In genomic region chr10:97153276-97153850, GRCh38 we compare ENCODE assay signal across 33 cellular contexts. TPM values are rescaled to one million over a fixed set of nuclear protein-coding genes. Genes with fewer than 3 reads are reported as not detected.
"Had no signal": no experiment of that assay in that cellular context is flagged by ENCODE, and none has a peak within 500 bp of the region (broad histone marks: within the 10 kb centered on the region; RNA-seq: fewer than 3 reads in every experiment).

No MANE protein-coding gene starts in this region.

- H3K9me3 Mint-ChIP-seq: activated T-helper 2 cell treated with anti-CD3 and anti-CD28 coated beads, Interferon-gamma antibody, Interleukin-2, Interleukin-4, amounts not matched to agents 10 μg/mL and 5 μg/mL and 100 μg/mL, durations not matched to agents 14 hours and 24 hours and 36 hours; naive thymus-derived CD8-positive, alpha-beta T cell; stimulated activated memory B cell treated with anti-CD40 and anti-IgM and Interleukin-4, amounts not matched to agents 10 μg/mL and 1 μg/mL and 100 μg/mL, for 72 hours; stimulated activated naive CD8-positive, alpha-beta T cell treated with anti-CD3 and anti-CD28 coated beads, Interleukin-15, amount 100 ng/mL, for 72 hours; WTC11 had no signal

- H3K27ac Mint-ChIP-seq: activated CD8-positive, alpha-beta memory T cell treated with anti-CD3 and anti-CD28 coated beads, Interleukin-2, amount 10 ng/mL, durations not matched to agents 7 days and 5 days; activated CD8-positive, alpha-beta T cell treated with anti-CD3 and anti-CD28 coated beads, Interleukin-2, amount 10 ng/mL, durations not matched to agents 7 days and 5 days; activated naive CD8-positive, alpha-beta T cell; activated T-helper 2 cell treated with anti-CD3 and anti-CD28 coated beads, Interferon-gamma antibody, Interleukin-2, Interleukin-4, amounts not matched to agents 10 μg/mL and 5 μg/mL and 100 μg/mL, durations not matched to agents 14 hours and 24 hours and 36 hours; naive thymus-derived CD8-positive, alpha-beta T cell; neural progenitor cell; stimulated activated memory B cell treated with anti-CD40 and anti-IgM and Interleukin-4, amounts not matched to agents 10 μg/mL and 1 μg/mL and 100 μg/mL, for 72 hours; stimulated activated naive CD8-positive, alpha-beta T cell treated with anti-CD3 and anti-CD28 coated beads, Interleukin-15, amount 100 ng/mL, for 72 hours; WTC11 had no signal

- H2AFZ ChIP-seq: neural progenitor cell had no signal

- H3K36me3 ChIP-seq: adrenal gland, left lung, lower lobe of right lung, neural progenitor cell, sigmoid colon, upper lobe of left lung had no signal

- H3K36me3 Mint-ChIP-seq: activated CD8-positive, alpha-beta memory T cell treated with anti-CD3 and anti-CD28 coated beads, Interleukin-2, amount 10 ng/mL, durations not matched to agents 7 days and 5 days; activated naive CD8-positive, alpha-beta T cell; naive thymus-derived CD8-positive, alpha-beta T cell; neural progenitor cell; stimulated activated memory B cell treated with anti-CD40 and anti-IgM and Interleukin-4, amounts not matched to agents 10 μg/mL and 1 μg/mL and 100 μg/mL, for 72 hours; WTC11 had no signal

- H3K4me1 ChIP-seq: adrenal gland, body of pancreas, left lung, lower lobe of right lung, psoas muscle, sigmoid colon, upper lobe of left lung had no signal

- H3K79me2 ChIP-seq: parathyroid adenoma had no signal

- H3K27ac ChIP-seq: adrenal gland, body of pancreas, left lung, lower lobe of right lung, neural progenitor cell, parathyroid adenoma, psoas muscle, sigmoid colon, upper lobe of left lung had no signal

- H3K4me1 Mint-ChIP-seq: activated CD8-positive, alpha-beta memory T cell treated with anti-CD3 and anti-CD28 coated beads, Interleukin-2, amount 10 ng/mL, durations not matched to agents 7 days and 5 days; naive thymus-derived CD8-positive, alpha-beta T cell; stimulated activated naive CD8-positive, alpha-beta T cell treated with anti-CD3 and anti-CD28 coated beads, Interleukin-15, amount 100 ng/mL, for 72 hours had no signal

- H3K9me3 ChIP-seq: adrenal gland, body of pancreas, left lung, lower lobe of right lung, psoas muscle, sigmoid colon, upper lobe of left lung had no signal

- H3K4me3 Mint-ChIP-seq: activated CD8-positive, alpha-beta memory T cell treated with anti-CD3 and anti-CD28 coated beads, Interleukin-2, amount 10 ng/mL, durations not matched to agents 7 days and 5 days; activated CD8-positive, alpha-beta T cell treated with anti-CD3 and anti-CD28 coated beads, Interleukin-2, amount 10 ng/mL, durations not matched to agents 7 days and 5 days; activated naive CD8-positive, alpha-beta T cell; naive thymus-derived CD8-positive, alpha-beta T cell; neural progenitor cell; stimulated activated memory B cell treated with anti-CD40 and anti-IgM and Interleukin-4, amounts not matched to agents 10 μg/mL and 1 μg/mL and 100 μg/mL, for 72 hours; stimulated activated naive CD8-positive, alpha-beta T cell treated with anti-CD3 and anti-CD28 coated beads, Interleukin-15, amount 100 ng/mL, for 72 hours; WTC11 had no signal

- H3K4me2 ChIP-seq: neural progenitor cell had no signal

- H3K4me3 ChIP-seq: adrenal gland, body of pancreas, left lung, lower lobe of right lung, neural progenitor cell, psoas muscle, sigmoid colon, upper lobe of left lung had no signal

- ATAC-seq: activated CD8-positive, alpha-beta memory T cell treated with anti-CD3 and anti-CD28 coated beads, Interleukin-2, amount 10 ng/mL, durations not matched to agents 7 days and 5 days; activated CD8-positive, alpha-beta T cell treated with anti-CD3 and anti-CD28 coated beads, Interleukin-2, amount 10 ng/mL, durations not matched to agents 7 days and 5 days; body of pancreas; left lung; lower lobe of right lung; naive thymus-derived CD8-positive, alpha-beta T cell; psoas muscle; stimulated activated memory B cell treated with anti-CD40 and anti-IgM and Interleukin-4, amounts not matched to agents 10 μg/mL and 1 μg/mL and 100 μg/mL, for 72 hours; stimulated activated naive CD8-positive, alpha-beta T cell treated with anti-CD3 and anti-CD28 coated beads, Interleukin-15, amount 100 ng/mL, for 72 hours; WTC11 had no signal

- H3K27me3 ChIP-seq: adrenal gland, body of pancreas, left lung, neural progenitor cell, sigmoid colon, upper lobe of left lung had no signal

- H3K9ac ChIP-seq: neural progenitor cell, parathyroid adenoma had no signal

- H3K27me3 Mint-ChIP-seq: activated CD8-positive, alpha-beta memory T cell treated with anti-CD3 and anti-CD28 coated beads, Interleukin-2, amount 10 ng/mL, durations not matched to agents 7 days and 5 days; activated naive CD8-positive, alpha-beta T cell; stimulated activated naive CD8-positive, alpha-beta T cell treated with anti-CD3 and anti-CD28 coated beads, Interleukin-15, amount 100 ng/mL, for 72 hours had no signal

- DNase-seq: activated CD4-positive, alpha-beta T cell treated with anti-CD3 and anti-CD28 coated beads for 1 hour; activated CD4-positive, alpha-beta T cell treated with anti-CD3 and anti-CD28 coated beads, Interleukin-2, amount 50 U/mL, for 1 hour; activated CD8-positive, alpha-beta memory T cell treated with anti-CD3 and anti-CD28 coated beads, Interleukin-2, amount 10 ng/mL, durations not matched to agents 7 days and 5 days; activated CD8-positive, alpha-beta T cell treated with anti-CD3 and anti-CD28 coated beads, Interleukin-2, amount 10 ng/mL, durations not matched to agents 7 days and 5 days; activated naive CD4-positive, alpha-beta T cell treated with Interleukin-2 at 50 U/mL for 16 hours; activated T-cell treated with anti-CD3 and anti-CD28 coated beads, Interleukin-2, amount 50 U/mL, for 48 hours; adrenal gland; aorta; body of pancreas; dermis blood vessel endothelial cell; effector CD8-positive, alpha-beta T cell; foreskin melanocyte; left lung; lower lobe of right lung; mesenchymal stem cell; naive thymus-derived CD8-positive, alpha-beta T cell; occipital lobe; psoas muscle; small intestine; stimulated activated CD4-positive, alpha-beta T cell treated with anti-CD3 and anti-CD28 coated beads, Interleukin-1b, Interleukin-23, amount 100 ng/mL, for 48 hours; stimulated activated CD4-positive, alpha-beta T cell treated with anti-CD3 and anti-CD28 coated beads, Interleukin-4, amount 100 ng/mL, for 4 hours; stimulated activated CD8-positive, alpha-beta memory T cell treated with anti-CD3 and anti-CD28 coated beads, Interleukin-4, amount 100 ng/mL, for 48 hours; stimulated activated naive CD8-positive, alpha-beta T cell treated with anti-CD3 and anti-CD28 coated beads, Interleukin-15, amount 100 ng/mL, for 72 hours; T-helper 2 cell; upper lobe of left lung had no signal

RNA-seq across cellular contexts. Expression of gene SLIT1, which starts 32.4 kb away (rescaled TPM):
- total RNA-seq: glomerular endothelial cell had no signal
